ENCODE assay signal across 18 cellular contexts in genomic region chr13:73070451-73070850, GRCh38.
"Had no signal": no experiment of that assay in that cellular context is flagged by ENCODE, and none has a peak within 500 bp of the region (broad histone marks: within the 10 kb centered on the region; RNA-seq: fewer than 3 reads in every experiment).

No MANE protein-coding gene starts in this region.

- H3K9me3 ChIP-seq: ovary, tibial nerve had no signal

- H3K4me1 Mint-ChIP-seq: activated B cell treated with CpG ODN at 0.5 μM for 24 hours; stimulated activated effector memory CD8-positive, alpha-beta T cell treated with anti-CD3 and anti-CD28 coated beads, Interleukin-12 subunit alpha, Interleukin-12 subunit beta, amount 100 ng/mL, for 72 hours had no signal

- DNase-seq: activated B cell treated with CpG ODN at 0.5 μM for 24 hours; activated CD4-positive, alpha-beta T cell treated with anti-CD3 and anti-CD28 coated beads for 48 hours; activated CD8-positive, alpha-beta memory T cell treated with anti-CD3 and anti-CD28 coated beads, Interleukin-2, amount 50 U/mL, for 4 hours; activated CD8-positive, alpha-beta T cell treated with anti-CD3 and anti-CD28 coated beads for 36 hours; activated effector memory CD4-positive, alpha-beta T cell treated with anti-CD3 and anti-CD28 coated beads, Interleukin-2, amount 50 U/mL, for 16 hours; activated T-cell treated with anti-CD3 and anti-CD28 coated beads, Interleukin-2, amount 50 U/mL, for 48 hours; amniotic stem cell; caudate nucleus; effector CD8-positive, alpha-beta T cell; kidney; left ventricle myocardium superior; mesenchymal stem cell; ovary; T-helper 17 cell had no signal

- ATAC-seq: activated CD8-positive, alpha-beta T cell treated with anti-CD3 and anti-CD28 coated beads for 36 hours; left ventricle myocardium superior; stimulated activated effector memory CD8-positive, alpha-beta T cell treated with anti-CD3 and anti-CD28 coated beads, Interleukin-12 subunit alpha, Interleukin-12 subunit beta, amount 100 ng/mL, for 72 hours; T-helper 17 cell had no signal

- H3K27me3 Mint-ChIP-seq: activated B cell treated with CpG ODN at 0.5 μM for 24 hours; activated CD8-positive, alpha-beta T cell treated with anti-CD3 and anti-CD28 coated beads for 36 hours; activated naive CD8-positive, alpha-beta T cell; T-helper 17 cell had no signal

- H3K27ac ChIP-seq: ovary had no signal

- H3K4me3 Mint-ChIP-seq: activated B cell treated with CpG ODN at 0.5 μM for 24 hours; activated CD8-positive, alpha-beta T cell treated with anti-CD3 and anti-CD28 coated beads for 36 hours; activated naive CD8-positive, alpha-beta T cell; neural crest cell; stimulated activated effector memory CD8-positive, alpha-beta T cell treated with anti-CD3 and anti-CD28 coated beads, Interleukin-12 subunit alpha, Interleukin-12 subunit beta, amount 100 ng/mL, for 72 hours; T-helper 17 cell had no signal

- H3K4me3 ChIP-seq: ovary, tibial nerve had no signal

- H3K4me1 ChIP-seq: tibial nerve had no signal

- H3K9me3 Mint-ChIP-seq: activated B cell treated with CpG ODN at 0.5 μM for 24 hours; activated CD8-positive, alpha-beta T cell treated with anti-CD3 and anti-CD28 coated beads for 36 hours; neural crest cell; stimulated activated effector memory CD8-positive, alpha-beta T cell treated with anti-CD3 and anti-CD28 coated beads, Interleukin-12 subunit alpha, Interleukin-12 subunit beta, amount 100 ng/mL, for 72 hours had no signal

- H3K27ac Mint-ChIP-seq: activated B cell treated with CpG ODN at 0.5 μM for 24 hours; activated CD8-positive, alpha-beta T cell treated with anti-CD3 and anti-CD28 coated beads for 36 hours; activated naive CD8-positive, alpha-beta T cell; stimulated activated effector memory CD8-positive, alpha-beta T cell treated with anti-CD3 and anti-CD28 coated beads, Interleukin-12 subunit alpha, Interleukin-12 subunit beta, amount 100 ng/mL, for 72 hours; T-helper 17 cell had no signal

- H3K36me3 ChIP-seq: ovary had no signal

- H3K27me3 ChIP-seq: ovary, tibial nerve had no signal

- H3K36me3 Mint-ChIP-seq: stimulated activated effector memory CD8-positive, alpha-beta T cell treated with anti-CD3 and anti-CD28 coated beads, Interleukin-12 subunit alpha, Interleukin-12 subunit beta, amount 100 ng/mL, for 72 hours had no signal
